Comparison of ENCODE assay signal across 1 cellular context in genomic region chr1:43768168-43768567, GRCh38.
TF ChIP-seq lines count a peak whose summit lies in the region.

No MANE protein-coding gene starts in this region.

TF ChIP-seq in H1, 55 proteins besides CTCF, POLR2A, EP300 and RAD21 (continued from another document):
- TF ChIP-seq CREB1 (IDR thresholded peaks at IDR 0.05): no peak
- no peak for TF ChIP-seq MAFK (IDR thresholded peaks at IDR 0.05; ENCODE audit: low read depth, low read length)
- TF ChIP-seq GTF2F1 (IDR thresholded peaks at IDR 0.05; ENCODE audit: borderline replicate concordance, low read depth, low read length): no peak
